ENCODE assay signal across 10 cellular contexts in genomic region chr5:31193026-31193425, GRCh38. TPM values are rescaled to one million over a fixed set of nuclear protein-coding genes. Genes with fewer than 3 reads are reported as not detected.
DNase-seq lines count a peak whose midpoint lies in the region; ATAC-seq and TF ChIP-seq lines count a peak whose summit lies in the region.
"Had no signal": no experiment of that assay in that cellular context is flagged by ENCODE, and none has a peak within 500 bp of the region (broad histone marks: within the 10 kb centered on the region; RNA-seq: fewer than 3 reads in every experiment).

No MANE protein-coding gene starts in this region.

- no peaks in the 10 kb centered on the region for H3K79me2 ChIP-seq in smooth muscle cell (ENCODE audit: low read depth)

- H3K4me3 Mint-ChIP-seq in brain, result peak overlapping the region; percentile 82 to 96 (median 84)

- no peaks in the 10 kb centered on the region for H3K9me3 ChIP-seq in smooth muscle cell (replicated peaks; ENCODE audit: low read depth)

- H3K4me1 ChIP-seq in smooth muscle cell (ENCODE audit: low read depth), result peaks cover 24% of the 10 kb centered on the region

- TF ChIP-seq CTCF in brain (conservative IDR thresholded peaks at IDR 0.05), result no peak
- no peak for TF ChIP-seq CTCF in smooth muscle cell (IDR thresholded peaks at IDR 0.05; ENCODE audit: borderline replicate concordance, insufficient read depth, poor library complexity, severe bottlenecking)

- no peak overlapping the region for H3K9ac ChIP-seq in smooth muscle cell (ENCODE audit: low read depth)

- no peaks in the 10 kb centered on the region for H3K36me3 ChIP-seq in smooth muscle cell (ENCODE audit: low read depth)

- peak overlapping the region; percentile 17 to 87 (median 67) for H3K27ac Mint-ChIP-seq in brain
- H3K27ac Mint-ChIP-seq: activated T-helper 2 cell treated with anti-CD3 and anti-CD28 coated beads, Interferon-gamma antibody, Interleukin-2, Interleukin-4, amounts not matched to agents 10 μg/mL and 5 μg/mL and 100 μg/mL, durations not matched to agents 14 hours and 24 hours and 36 hours had no signal

- H3K27ac ChIP-seq in smooth muscle cell (ENCODE audit: low read depth), result no peak overlapping the region

- DNase-seq in NCI-H82 (lab: John Stamatoyannopoulos, UW) (peak; percentile 26), NCI-H82 treated with DMSO at 0.1 percent for 48 hours (lab: John Stamatoyannopoulos, UW; ENCODE audit: unreplicated experiment) (no peak), inferior parietal cortex (ENCODE audit: extremely low spot score) (peak; percentile 36), smooth muscle cell (lab: John Stamatoyannopoulos, UW; ENCODE audit: unreplicated experiment) (no peak), ureter (ENCODE audit: low spot score) (no peak)
- DNase-seq: NCI-H1694 treated with DMSO at 0.1 percent for 48 hours had no signal

- H3K4me1 Mint-ChIP-seq in brain, result peaks cover 45% of the 10 kb centered on the region

- peaks cover 42% of the 10 kb centered on the region for H3K27me3 ChIP-seq in smooth muscle cell (ENCODE audit: low read depth)

- H3K4me2 ChIP-seq in smooth muscle cell, result peak overlapping the region; percentile 96

- no peak for ATAC-seq in GM21619 (IDR thresholded peaks at IDR 0.05; ENCODE audit: unreplicated experiment)
- no peak for ATAC-seq in GM18502 (IDR thresholded peaks at IDR 0.05; ENCODE audit: poor library complexity, unreplicated experiment)

- no peaks in the 10 kb centered on the region for H3K36me3 Mint-ChIP-seq in brain

- H3K9me3 Mint-ChIP-seq in brain, result no peaks in the 10 kb centered on the region
- H3K9me3 Mint-ChIP-seq: activated T-helper 2 cell treated with anti-CD3 and anti-CD28 coated beads, Interferon-gamma antibody, Interleukin-2, Interleukin-4, amounts not matched to agents 10 μg/mL and 5 μg/mL and 100 μg/mL, durations not matched to agents 14 hours and 24 hours and 36 hours had no signal

- peak overlapping the region; percentile 63 for H3K4me3 ChIP-seq in smooth muscle cell

- H2AFZ ChIP-seq in smooth muscle cell (ENCODE audit: low read depth), result no peak overlapping the region

- peaks cover 44% of the 10 kb centered on the region for H3K27me3 Mint-ChIP-seq in brain

- H4K20me1 ChIP-seq in smooth muscle cell (ENCODE audit: low read depth), result no peaks in the 10 kb centered on the region

- WGBS in smooth muscle cell (ENCODE audit: low lambda C conversion rate), result 39% methylated on average over 10 of the region's 10 CpGs

- no peaks in the 10 kb centered on the region for H3F3A ChIP-seq in smooth muscle cell (ENCODE audit: low read depth)

RNA-seq across cellular contexts. Expression of gene CDH6, which starts 0.5 kb away (rescaled TPM):
- 1.9 TPM for polyA plus RNA-seq in brain (ENCODE audit: insufficient read depth, low read depth, low replicate concordance)
- 5.9 and 6.7 TPM in 2 replicates for total RNA-seq in smooth muscle cell
- 1.5 and 5.3 TPM in 2 replicates for polyA plus RNA-seq in smooth muscle cell
- total RNA-seq in ureter, result 3.4 TPM
- total RNA-seq: activated T-helper 2 cell treated with anti-CD3 and anti-CD28 coated beads, Interferon-gamma antibody, Interleukin-2, Interleukin-4, amounts not matched to agents 10 μg/mL and 5 μg/mL and 100 μg/mL, durations not matched to agents 14 hours and 24 hours and 36 hours had no signal

Comparison
In these comparisons a context has a peak if more than half of its experiments do, and no peak if none do; other contexts are left out.
1. DNase-seq: peak in NCI-H82 (single experiment) and inferior parietal cortex (single experiment); none in NCI-H82 treated with DMSO at 0.1 percent for 48 hours (single experiment), smooth muscle cell (single experiment) and ureter (single experiment).